ENCODE assay signal across 8 cellular contexts in the genomic region with DNA sequence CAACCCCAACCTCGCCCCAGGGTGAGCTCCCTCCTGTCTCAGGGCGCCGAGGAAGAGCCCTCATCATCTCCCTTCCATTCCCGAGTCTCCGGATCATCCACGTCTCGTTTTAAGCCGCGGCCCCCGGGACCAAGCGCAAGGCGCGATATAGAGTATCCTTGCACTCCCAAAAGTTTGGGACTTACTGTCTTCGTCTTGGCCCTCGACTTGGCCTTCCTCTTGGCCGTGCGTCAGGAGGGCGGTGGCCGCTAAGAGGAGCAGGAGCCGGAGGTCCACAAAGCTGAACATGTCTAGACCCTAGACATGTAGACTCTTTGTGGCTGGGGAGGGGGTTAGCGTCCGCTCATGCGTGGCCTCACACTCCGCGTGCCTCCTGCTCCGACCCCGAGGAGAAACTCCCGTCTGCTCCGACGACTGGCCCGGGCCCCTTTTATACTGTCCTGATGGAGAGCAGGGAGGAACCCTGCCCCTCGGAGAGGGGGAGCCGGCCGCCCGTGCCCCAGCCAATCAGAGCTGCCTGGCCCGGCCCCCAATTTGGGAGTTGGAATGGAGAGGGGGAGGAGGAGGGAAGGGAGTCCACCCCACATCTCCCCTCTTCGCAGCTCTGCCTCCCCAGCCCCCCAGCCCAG. TPM values are rescaled to one million over a fixed set of nuclear protein-coding genes. Genes with fewer than 3 reads are reported as not detected.
DNase-seq lines count a peak whose midpoint lies in the region; ATAC-seq and TF ChIP-seq lines count a peak whose summit lies in the region.

A gene (minus strand): TSS at position 406 of the 629 bp plus-strand sequence. CDS start 118 bp downstream, at position 288.

- H3K27ac Mint-ChIP-seq in T-cell: peak within 1 kb of the TSS in 1 of 2 donors; percentile 61
- H3K27ac Mint-ChIP-seq in neural crest cell (ENCODE audit: unreplicated experiment): no peak within 1 kb of the TSS

- ATAC-seq in T-cell (replicated peaks in 1 of 4) (no peak), GM19395 (IDR thresholded peaks at IDR 0.05; ENCODE audit: unreplicated experiment) (no peak), HG03460 (IDR thresholded peaks at IDR 0.05; ENCODE audit: unreplicated experiment) (no peak)

- peak within 1 kb of the TSS; percentile 68 to 86 (median 72) for H3K4me3 Mint-ChIP-seq in T-cell
- peak within 1 kb of the TSS; percentile 86 for H3K4me3 Mint-ChIP-seq in neural crest cell

- DNase-seq in T-cell (no peak), fibroblast of mammary gland (ENCODE audit: low read depth) (peak; percentile 85), neural crest cell (ENCODE audit: low read depth, low spot score) (no peak), NCI-H69 (lab: John Stamatoyannopoulos, UW) (no peak), GM20000 (ENCODE audit: low spot score) (no peak)

- H3K4me1 ChIP-seq in ES-I3 (ENCODE audit: insufficient read depth, low read length): peaks cover 30% of the 10 kb centered on the region

- H3K4me1 Mint-ChIP-seq in T-cell (peaks cover 18 to 26% (median 22%) of the 10 kb centered on the region in 3 donors), neural crest cell (peaks cover 39% of the 10 kb centered on the region)

- H3K36me3 Mint-ChIP-seq in T-cell (no peaks in the 10 kb centered on the region), neural crest cell (ENCODE audit: low read depth) (no peaks in the 10 kb centered on the region)

- POLR2A ChIA-PET in T-cell (lab: Charles Lee): interaction anchor here in 1 of 2 donors (0.6 kb wide), 1 partner anchor 104 kb away, joined by 3 read pairs; no protein-coding TSS in a partner anchor

- H3K9me3 Mint-ChIP-seq in T-cell (no peaks in the 10 kb centered on the region), neural crest cell (no peaks in the 10 kb centered on the region)

- no peak for TF ChIP-seq CTCF in fibroblast of mammary gland (conservative IDR thresholded peaks at IDR 0.05; ENCODE audit: control insufficient read depth, insufficient read depth, low read depth, low read length)
- TF ChIP-seq CTCF in neural crest cell (conservative IDR thresholded peaks at IDR 0.05): no peak
- TF ChIP-seq CTCF in GM20000 (IDR thresholded peaks at IDR 0.05; ENCODE audit: extremely low read depth, missing control alignments): no peak

- H3K9me3 ChIP-seq in ES-I3 (ENCODE audit: control insufficient read depth, insufficient read depth, low read length): no peaks in the 10 kb centered on the region

- CTCF ChIA-PET in T-cell (lab: Charles Lee): interaction anchor here (0.6 to 2.2 kb wide), 9 partner anchors 11 to 1618 kb away, joined by 3 to 10 read pairs (median 5); no protein-coding TSS in a partner anchor

- H3K27me3 Mint-ChIP-seq in T-cell (peaks cover 47 to 65% of the 10 kb centered on the region in 2 donors), neural crest cell (ENCODE audit: low read depth) (peaks cover 61% of the 10 kb centered on the region)

- peak within 1 kb of the TSS; percentile 100 for H3K4me3 ChIP-seq in fibroblast of mammary gland (ENCODE audit: control insufficient read depth, low read depth, low read length)

- H3K9ac ChIP-seq in ES-I3 (ENCODE audit: low read depth, low read length): peak within 1 kb of the TSS; percentile 90

- peaks cover 26% of the 10 kb centered on the region for H3K36me3 ChIP-seq in ES-I3 (ENCODE audit: insufficient read depth, low read length)

RNA-seq across cellular contexts. Expression of the gene that starts here (rescaled TPM):
- 10 to 100 TPM in 2 of 5 donors, 1 to 10 TPM in 3; 4.1 to 21.0 (median 6.6) TPM for total RNA-seq in T-cell
- total RNA-seq in neural crest cell: 13.3 and 14.8 TPM in 2 replicates
